8 cellular contexts compared by ENCODE assay signal in the genomic region with DNA sequence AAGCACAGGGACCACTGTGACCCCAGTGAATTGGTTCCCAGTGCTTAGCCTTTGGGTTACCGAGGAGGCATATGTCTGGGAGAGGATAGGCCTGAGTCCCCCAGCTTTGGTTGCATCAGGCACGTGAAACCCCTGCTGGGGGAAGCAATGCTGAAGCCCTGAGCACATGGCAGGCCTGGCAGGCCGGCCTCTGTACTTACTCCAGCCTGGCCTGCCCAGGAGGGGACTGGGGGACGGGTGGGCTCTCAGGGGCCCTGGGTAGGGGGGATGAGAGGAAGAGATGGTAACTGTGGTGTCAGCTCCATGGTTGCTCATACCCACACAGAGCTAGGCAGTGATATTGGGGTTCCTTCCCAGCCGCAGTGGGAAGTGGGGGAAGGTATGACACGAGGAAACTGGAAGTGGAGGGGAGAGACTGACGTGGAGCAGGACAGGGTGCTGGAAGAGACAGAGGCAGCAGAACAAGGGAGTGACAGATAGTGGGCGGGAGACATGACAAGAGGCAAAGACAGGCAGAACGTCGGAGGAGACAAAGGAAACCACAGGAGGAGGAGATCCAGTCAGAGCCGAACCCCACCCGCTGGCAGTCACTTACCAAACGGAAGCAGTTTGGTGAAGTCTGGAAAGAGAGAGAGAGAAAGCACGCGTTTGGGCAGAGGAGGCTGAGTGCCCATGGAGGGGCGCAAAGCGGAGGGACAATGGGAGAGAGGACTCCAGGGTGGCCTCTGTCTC. TPM values are rescaled to one million over a fixed set of nuclear protein-coding genes. Genes with fewer than 3 reads are reported as not detected.
DNase-seq lines count a peak whose midpoint lies in the region; ATAC-seq and TF ChIP-seq lines count a peak whose summit lies in the region.
"Had no signal": no experiment of that assay in that cellular context is flagged by ENCODE, and none has a peak within 500 bp of the region (broad histone marks: within the 10 kb centered on the region; RNA-seq: fewer than 3 reads in every experiment).

No MANE protein-coding gene starts in this region.

- H3K27ac Mint-ChIP-seq in activated naive CD8-positive, alpha-beta T cell = peak overlapping the region; percentile 75
- peak overlapping the region; percentile 54 for H3K27ac Mint-ChIP-seq in osteocyte (ENCODE audit: unreplicated experiment)

- no peaks in the 10 kb centered on the region for H3K27me3 Mint-ChIP-seq in activated naive CD8-positive, alpha-beta T cell
- H3K27me3 Mint-ChIP-seq in osteocyte (ENCODE audit: unreplicated experiment) = no peaks in the 10 kb centered on the region
- H3K27me3 Mint-ChIP-seq: naive B cell had no signal

- peaks cover 3% of the 10 kb centered on the region for H3K4me1 Mint-ChIP-seq in activated naive CD8-positive, alpha-beta T cell (ENCODE audit: low read depth)
- peaks cover 12% of the 10 kb centered on the region for H3K4me1 Mint-ChIP-seq in osteocyte (ENCODE audit: unreplicated experiment)

- peak; percentile 13 for ATAC-seq in GM18502 (IDR thresholded peaks at IDR 0.05; ENCODE audit: poor library complexity, unreplicated experiment)

- H3K36me3 Mint-ChIP-seq in activated naive CD8-positive, alpha-beta T cell = no peaks in the 10 kb centered on the region
- H3K36me3 Mint-ChIP-seq in osteocyte (ENCODE audit: unreplicated experiment) = peaks cover 29% of the 10 kb centered on the region

- no peak for TF ChIP-seq CTCF in osteocyte (IDR thresholded peaks at IDR 0.05)

- no peaks in the 10 kb centered on the region for H3K9me3 Mint-ChIP-seq in activated naive CD8-positive, alpha-beta T cell (ENCODE audit: low read depth)
- H3K9me3 Mint-ChIP-seq in osteocyte (ENCODE audit: unreplicated experiment) = no peaks in the 10 kb centered on the region

- DNase-seq in OCI-M1 (lab: John Stamatoyannopoulos, UW) (peak; percentile 80), osteocyte (ENCODE audit: extremely low spot score, unreplicated experiment) (no peak), amniotic stem cell (lab: John Stamatoyannopoulos, UW) (no peak), activated gamma-delta T cell treated with Interleukin-2 at 50 U/mL for 16 hours (no peak), SW480 (ENCODE audit: low spot score) (no peak)
- DNase-seq: naive B cell had no signal

- H3K4me3 Mint-ChIP-seq in activated naive CD8-positive, alpha-beta T cell = no peak overlapping the region
- no peak overlapping the region for H3K4me3 Mint-ChIP-seq in osteocyte (ENCODE audit: unreplicated experiment)

RNA-seq across cellular contexts. Expression of gene TMEM208, which starts 9.1 kb away (rescaled TPM):
- 41.0 and 44.5 TPM in 2 replicates for total RNA-seq in osteocyte

RNA-seq across cellular contexts. Expression of gene FHOD1, which starts 11.3 kb away (rescaled TPM):
- total RNA-seq in osteocyte = 60.0 and 71.7 TPM in 2 replicates

RNA-seq across cellular contexts. Expression of gene SLC9A5, which starts 12.8 kb away (rescaled TPM):
- 4.2 and 4.4 TPM in 2 replicates for total RNA-seq in osteocyte

RNA-seq across cellular contexts. Expression of gene ELMO3, which starts 37.1 kb away (rescaled TPM):
- 1.7 and 2.1 TPM in 2 replicates for total RNA-seq in osteocyte

RNA-seq across cellular contexts. Expression of gene PLEKHG4, which starts 43.4 kb away (rescaled TPM):
- 10.1 and 11.4 TPM in 2 replicates for total RNA-seq in osteocyte
